1 cellular context compared by ENCODE assay signal in genomic region chr2:207546822-207547221, GRCh38.
TF ChIP-seq lines count a peak whose summit lies in the region.

No MANE protein-coding gene starts in this region.

TF ChIP-seq in WTC11, 78 proteins besides CTCF, POLR2A, EP300 and RAD21 (continued from another document):
- TF ChIP-seq ATF6 (CRISPR knock-in tag; IDR thresholded peaks at IDR 0.05) = no peak
- no peak for TF ChIP-seq TEAD4 (CRISPR knock-in tag; IDR thresholded peaks at IDR 0.05)
- no peak for TF ChIP-seq RORB (CRISPR knock-in tag; IDR thresholded peaks at IDR 0.05)
- no peak for TF ChIP-seq PRRX2 (CRISPR knock-in tag; IDR thresholded peaks at IDR 0.05)
